ENCODE assay signal across 9 cellular contexts in the genomic region with DNA sequence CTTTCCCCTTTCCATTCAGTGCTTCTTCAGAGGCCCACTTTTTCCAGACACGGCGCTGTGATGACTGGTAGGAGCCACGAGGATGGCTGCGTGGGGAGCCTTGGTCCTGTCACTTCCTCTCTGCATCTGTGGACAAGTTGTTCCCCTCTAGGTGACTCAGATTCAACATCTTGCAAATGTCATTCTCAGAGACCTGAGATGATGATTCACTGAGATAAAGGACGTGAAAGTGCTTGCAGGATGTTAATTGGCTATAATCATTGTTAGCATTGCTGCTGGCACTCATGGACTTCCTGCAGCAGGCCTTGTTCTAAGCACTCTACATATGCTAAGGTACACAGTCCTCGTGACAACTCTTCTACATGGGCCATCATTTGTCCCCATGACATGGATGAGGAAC.
DNase-seq lines count a peak whose midpoint lies in the region; ATAC-seq and TF ChIP-seq lines count a peak whose summit lies in the region.
"Had no signal": no experiment of that assay in that cellular context is flagged by ENCODE, and none has a peak within 500 bp of the region (broad histone marks: within the 10 kb centered on the region; RNA-seq: fewer than 3 reads in every experiment).

No MANE protein-coding gene starts in this region.

- H3K36me3 Mint-ChIP-seq in T-helper 17 cell (ENCODE audit: low read depth) = peaks cover 3% of the 10 kb centered on the region

- H3K27me3 Mint-ChIP-seq in T-helper 17 cell = peaks cover 17% of the 10 kb centered on the region

- DNase-seq in activated naive CD4-positive, alpha-beta T cell treated with Interleukin-2 at 50 U/mL for 16 hours = peak; percentile 9
- no peak for DNase-seq in activated naive CD4-positive, alpha-beta T cell (lab: John Stamatoyannopoulos, UW)
- DNase-seq in T-helper 17 cell = no peak
- peak; percentile 23 for DNase-seq in germinal center (ENCODE audit: low spot score)
- peak; percentile 2 to 8 for DNase-seq in uterus
- no peak for DNase-seq in foreskin fibroblast
- no peak for DNase-seq in HPDE6-E6E7 (ENCODE audit: extremely low spot score)

- no peaks in the 10 kb centered on the region for H3K27me3 ChIP-seq in uterus
- H3K27me3 ChIP-seq: BLaER1 had no signal

- peak; percentile 23 for ATAC-seq in T-helper 17 cell
- ATAC-seq in GM18861 (IDR thresholded peaks at IDR 0.05; ENCODE audit: unreplicated experiment) = no peak

- TF ChIP-seq CTCF in uterus (IDR thresholded peaks at IDR 0.05) = no peak
- no peak for TF ChIP-seq CTCF in foreskin fibroblast (IDR thresholded peaks at IDR 0.05; ENCODE audit: low read depth, low read length)

- H3K27ac Mint-ChIP-seq in T-helper 17 cell = peak overlapping the region; percentile 2

- H3K36me3 ChIP-seq in uterus = no peaks in the 10 kb centered on the region
- H3K36me3 ChIP-seq: BLaER1 had no signal

- H3K4me1 ChIP-seq in uterus = no peaks in the 10 kb centered on the region

- intact Hi-C loops in uterus (cut with DNase I; ENCODE audit: low total_unique reads) = no loop called here

- no peak overlapping the region for H3K27ac ChIP-seq in uterus
- H3K27ac ChIP-seq: BLaER1 had no signal

- H3K9me3 ChIP-seq in T-helper 17 cell (ENCODE audit: control insufficient read depth, low read length, poor library complexity, severe bottlenecking) (no peaks in the 10 kb centered on the region), uterus (no peaks in the 10 kb centered on the region)
- H3K9me3 ChIP-seq: BLaER1 had no signal

- no peak for TF ChIP-seq POLR2A in uterus (IDR thresholded peaks at IDR 0.05)

- H3K4me3 Mint-ChIP-seq in T-helper 17 cell = no peak overlapping the region

- peaks cover 9% of the 10 kb centered on the region for H3K4me1 Mint-ChIP-seq in T-helper 17 cell

- H3K4me3 ChIP-seq in uterus (no peak overlapping the region), foreskin fibroblast (ENCODE audit: low read depth in 1 of 2, low read length in 2 of 2) (no peak overlapping the region)
- H3K4me3 ChIP-seq: BLaER1 had no signal

Comparison
In these comparisons a context has a peak if more than half of its experiments do, and no peak if none do; other contexts are left out.
1. DNase-seq: peak in activated naive CD4-positive, alpha-beta T cell treated with Interleukin-2 at 50 U/mL for 16 hours (single experiment), germinal center (single experiment) and uterus (2 of 2); none in activated naive CD4-positive, alpha-beta T cell (0 of 4), T-helper 17 cell (0 of 3), foreskin fibroblast (0 of 2) and HPDE6-E6E7 (single experiment).